12 cellular contexts compared by ENCODE assay signal in genomic region chr1:28139033-28139712, GRCh38. TPM values are rescaled to one million over a fixed set of nuclear protein-coding genes. Genes with fewer than 3 reads are reported as not detected.
A peak's percentile ranks its signal among the peaks of the same experiment; 100 is the strongest.
DNase-seq lines count a peak whose midpoint lies in the region; ATAC-seq and TF ChIP-seq lines count a peak whose summit lies in the region.
"Had no signal": no experiment of that assay in that cellular context is flagged by ENCODE, and none has a peak within 500 bp of the region (broad histone marks: within the 10 kb centered on the region; RNA-seq: fewer than 3 reads in every experiment).

No MANE protein-coding gene starts in this region.

- H3K4me3 ChIP-seq in ACC112 (ENCODE audit: low read depth, low read length): no peak overlapping the region
- no peak overlapping the region for H3K4me3 ChIP-seq in GM12865 (ENCODE audit: low read depth, low read length)
- no peak overlapping the region for H3K4me3 ChIP-seq in fibroblast of the aortic adventitia (ENCODE audit: low read depth, low read length)
- H3K4me3 ChIP-seq: prostate gland had no signal

- no peak overlapping the region for H2AFZ ChIP-seq in ACC112 (ENCODE audit: low read length, unreplicated experiment)

- H3K27me3 ChIP-seq in ACC112 (ENCODE audit: insufficient read depth, low read length): no peaks in the 10 kb centered on the region

- DNase-seq in GM12865 (ENCODE audit: low read depth) (peak; percentile 44), SKM-1 (lab: John Stamatoyannopoulos, UW; ENCODE audit: unreplicated experiment) (peak; percentile 28), fibroblast of the aortic adventitia (ENCODE audit: low read depth) (peak; percentile 73), RPMI8226 (no peak), GM20000 (ENCODE audit: low spot score) (no peak), HuH-7.5 (ENCODE audit: low spot score) (no peak)
- DNase-seq: anterior cingulate cortex, left colon, NCI-H2227 treated with DMSO at 0.1 percent for 48 hours had no signal

- TF ChIP-seq CTCF in GM12865 (IDR thresholded peaks at IDR 0.05; ENCODE audit: insufficient read depth, low read depth, low read length, missing control alignments): no peak
- TF ChIP-seq CTCF in fibroblast of the aortic adventitia (IDR thresholded peaks at IDR 0.05; ENCODE audit: insufficient read depth, low read length): no peak
- TF ChIP-seq CTCF in GM20000 (IDR thresholded peaks at IDR 0.05; ENCODE audit: extremely low read depth, missing control alignments): no peak

- peaks cover 8% of the 10 kb centered on the region for H3K4me1 ChIP-seq in ACC112 (ENCODE audit: control insufficient read depth, insufficient read depth, low read length, unreplicated experiment)
- H3K4me1 ChIP-seq: prostate gland had no signal

- H3K27ac ChIP-seq in ACC112 (ENCODE audit: low read depth, low read length): peak overlapping the region; percentile 44
- H3K27ac ChIP-seq: prostate gland had no signal

- no peaks in the 10 kb centered on the region for H3K36me3 ChIP-seq in ACC112 (ENCODE audit: insufficient read depth, low read length)
- H3K36me3 ChIP-seq: prostate gland had no signal

- no peak for ATAC-seq in HG02798 (IDR thresholded peaks at IDR 0.05; ENCODE audit: poor library complexity, unreplicated experiment)
- ATAC-seq: left colon had no signal

- no peaks in the 10 kb centered on the region for H3K79me2 ChIP-seq in ACC112 (ENCODE audit: control insufficient read depth, insufficient read depth, low read length, unreplicated experiment)

RNA-seq across cellular contexts. Expression of gene PTAFR, which starts 37.3 kb away (rescaled TPM):
- under 0.01 and 0.65 TPM in 2 replicates for total RNA-seq in fibroblast of the aortic adventitia (ENCODE audit: low replicate concordance)

RNA-seq across cellular contexts. Expression of gene EYA3, which starts 50.8 kb away (rescaled TPM):
- 12.3 and 21.9 TPM in 2 replicates for total RNA-seq in fibroblast of the aortic adventitia (ENCODE audit: low replicate concordance)

Comparison
In these comparisons a context has a peak if more than half of its experiments do, and no peak if none do; other contexts are left out.
1. DNase-seq: peak in GM12865 (single experiment), SKM-1 (single experiment) and fibroblast of the aortic adventitia (single experiment); none in RPMI8226 (single experiment), GM20000 (single experiment) and HuH-7.5 (single experiment).